In genomic region chr14:61516957-61517356, GRCh38 we compare ENCODE assay signal across 12 cellular contexts.
DNase-seq lines count a peak whose midpoint lies in the region; ATAC-seq and TF ChIP-seq lines count a peak whose summit lies in the region.
"Had no signal": no experiment of that assay in that cellular context is flagged by ENCODE, and none has a peak within 500 bp of the region (broad histone marks: within the 10 kb centered on the region; RNA-seq: fewer than 3 reads in every experiment).

No MANE protein-coding gene starts in this region.

- CTCF ChIA-PET in CD8-positive, alpha-beta memory T cell (lab: Charles Lee) = no interaction called here

- H3K4me3 ChIP-seq in CD8-positive, alpha-beta memory T cell (ENCODE audit: low read length) = no peak overlapping the region
- no peak overlapping the region for H3K4me3 ChIP-seq in RWPE2 (ENCODE audit: severe bottlenecking)
- H3K4me3 ChIP-seq in fibroblast of pulmonary artery (replicated peaks; ENCODE audit: low read depth, low read length) = no peak overlapping the region
- no peak overlapping the region for H3K4me3 ChIP-seq in prostate gland
- no peak overlapping the region for H3K4me3 ChIP-seq in tibial nerve

- no peaks in the 10 kb centered on the region for H3K9me3 ChIP-seq in CD8-positive, alpha-beta memory T cell (ENCODE audit: low read length)
- H3K9me3 ChIP-seq in RWPE2 (ENCODE audit: severe bottlenecking) (no peaks in the 10 kb centered on the region), prostate gland (no peaks in the 10 kb centered on the region), tibial nerve (no peaks in the 10 kb centered on the region)

- TF ChIP-seq CTCF in RWPE2 (IDR thresholded peaks at IDR 0.05; ENCODE audit: poor library complexity, severe bottlenecking) = no peak
- TF ChIP-seq CTCF in fibroblast of pulmonary artery (IDR thresholded peaks at IDR 0.05; ENCODE audit: low read length, missing control alignments) = no peak
- TF ChIP-seq CTCF in prostate gland (IDR thresholded peaks at IDR 0.05) = no peak
- no peak for TF ChIP-seq CTCF in tibial nerve (IDR thresholded peaks at IDR 0.05)

- no peak for TF ChIP-seq EP300 in tibial nerve (IDR thresholded peaks at IDR 0.05)

- peaks cover 4% of the 10 kb centered on the region for H3K36me3 ChIP-seq in CD8-positive, alpha-beta memory T cell (ENCODE audit: insufficient read depth, low read length)
- H3K36me3 ChIP-seq in RWPE2 (ENCODE audit: low read depth) (0 out of 2 replicates have a peak, but pooled peaks cover 4% of the 10 kb centered on the region), prostate gland (no peaks in the 10 kb centered on the region), tibial nerve (no peaks in the 10 kb centered on the region)

- peak overlapping the region in 7 of 8 donors; percentile 32 to 85 (median 58) for H3K27ac Mint-ChIP-seq in CD8-positive, alpha-beta memory T cell

- 23% methylated on average over 5 of the region's 5 CpGs for WGBS in prostate gland
- 54 to 63% methylated on average over 5 of the region's 5 CpGs for WGBS in tibial nerve, 2 donors

- no peaks in the 10 kb centered on the region for H3K9me3 Mint-ChIP-seq in CD8-positive, alpha-beta memory T cell

- TF ChIP-seq POLR2A in prostate gland (IDR thresholded peaks at IDR 0.05) = no peak
- no peak for TF ChIP-seq POLR2A in tibial nerve (IDR thresholded peaks at IDR 0.05)

- no peak overlapping the region for H3K4me3 Mint-ChIP-seq in CD8-positive, alpha-beta memory T cell

- no peak overlapping the region for H3K27ac ChIP-seq in CD8-positive, alpha-beta memory T cell (ENCODE audit: low read depth, low read length)
- H3K27ac ChIP-seq in RWPE2 (ENCODE audit: poor library complexity, severe bottlenecking) = peak overlapping the region; percentile 90
- peak overlapping the region; percentile 15 to 81 for H3K27ac ChIP-seq in prostate gland
- H3K27ac ChIP-seq in tibial nerve = peak overlapping the region in 1 of 4 donors; percentile 32

- DNase-seq in CD8-positive, alpha-beta memory T cell = no peak
- DNase-seq in RWPE2 (ENCODE audit: low spot score) = no peak
- peak; percentile 68 for DNase-seq in fibroblast of pulmonary artery (ENCODE audit: low read depth)
- no peak for DNase-seq in prostate gland (ENCODE audit: low spot score)
- DNase-seq in NCI-H1694 treated with DMSO at 0.1 percent for 48 hours (lab: John Stamatoyannopoulos, UW) = no peak
- DNase-seq in tibial nerve (ENCODE audit: low spot score in 2 of 2) = no peak
- no peak for DNase-seq in NCI-H526 treated with DMSO at 0.1 percent for 48 hours (lab: John Stamatoyannopoulos, UW)
- DNase-seq in cortex of kidney (lab: John Stamatoyannopoulos, UW) = no peak
- DNase-seq: DMS79 treated with DMSO at 0.1 percent for 48 hours; hypothalamus; KBM-7; stimulated activated naive CD8-positive, alpha-beta T cell treated with anti-CD3 and anti-CD28 coated beads, Interleukin-15, amount 100 ng/mL, for 72 hours had no signal

- H3K4me1 Mint-ChIP-seq in CD8-positive, alpha-beta memory T cell = peaks cover 83 to 94% (median 94%) of the 10 kb centered on the region in 3 donors

- peak; percentile 60 for ATAC-seq in RWPE2 (ENCODE audit: low read depth)
- ATAC-seq: stimulated activated naive CD8-positive, alpha-beta T cell treated with anti-CD3 and anti-CD28 coated beads, Interleukin-15, amount 100 ng/mL, for 72 hours had no signal

- POLR2A ChIA-PET in CD8-positive, alpha-beta memory T cell (lab: Charles Lee) = no interaction called here

- peaks cover 0 to 5% of the 10 kb centered on the region in 2 donors for H3K27me3 Mint-ChIP-seq in CD8-positive, alpha-beta memory T cell
- H3K27me3 Mint-ChIP-seq: stimulated activated naive CD8-positive, alpha-beta T cell treated with anti-CD3 and anti-CD28 coated beads, Interleukin-15, amount 100 ng/mL, for 72 hours had no signal

- intact Hi-C loops in prostate gland (cut with DNase I) = loop anchor here (5.0 kb wide), 1 partner anchor 180 kb away; the partner anchor contains the start of gene HIF1A

- H3K4me1 ChIP-seq in CD8-positive, alpha-beta memory T cell (ENCODE audit: insufficient read depth, low read length) = peaks cover 47% of the 10 kb centered on the region
- peaks cover 45% of the 10 kb centered on the region for H3K4me1 ChIP-seq in RWPE2 (ENCODE audit: insufficient read depth, poor library complexity, severe bottlenecking)
- peaks cover 22% of the 10 kb centered on the region for H3K4me1 ChIP-seq in prostate gland (replicated peaks)
- peaks cover 0 to 34% (median 10%) of the 10 kb centered on the region in 4 donors for H3K4me1 ChIP-seq in tibial nerve

- peaks cover 0 to 79% (median 11%) of the 10 kb centered on the region in 3 donors for H3K36me3 Mint-ChIP-seq in CD8-positive, alpha-beta memory T cell

- H3K27me3 ChIP-seq in CD8-positive, alpha-beta memory T cell (ENCODE audit: insufficient read depth, low read length, poor library complexity, severe bottlenecking) = no peaks in the 10 kb centered on the region
- H3K27me3 ChIP-seq in RWPE2 (ENCODE audit: insufficient read depth, poor library complexity, severe bottlenecking) = no peaks in the 10 kb centered on the region
- no peaks in the 10 kb centered on the region for H3K27me3 ChIP-seq in prostate gland (replicated peaks; ENCODE audit: insufficient read depth)
- H3K27me3 ChIP-seq in tibial nerve = no peaks in the 10 kb centered on the region
